ENCODE assay signal across 17 cellular contexts in the genomic region with DNA sequence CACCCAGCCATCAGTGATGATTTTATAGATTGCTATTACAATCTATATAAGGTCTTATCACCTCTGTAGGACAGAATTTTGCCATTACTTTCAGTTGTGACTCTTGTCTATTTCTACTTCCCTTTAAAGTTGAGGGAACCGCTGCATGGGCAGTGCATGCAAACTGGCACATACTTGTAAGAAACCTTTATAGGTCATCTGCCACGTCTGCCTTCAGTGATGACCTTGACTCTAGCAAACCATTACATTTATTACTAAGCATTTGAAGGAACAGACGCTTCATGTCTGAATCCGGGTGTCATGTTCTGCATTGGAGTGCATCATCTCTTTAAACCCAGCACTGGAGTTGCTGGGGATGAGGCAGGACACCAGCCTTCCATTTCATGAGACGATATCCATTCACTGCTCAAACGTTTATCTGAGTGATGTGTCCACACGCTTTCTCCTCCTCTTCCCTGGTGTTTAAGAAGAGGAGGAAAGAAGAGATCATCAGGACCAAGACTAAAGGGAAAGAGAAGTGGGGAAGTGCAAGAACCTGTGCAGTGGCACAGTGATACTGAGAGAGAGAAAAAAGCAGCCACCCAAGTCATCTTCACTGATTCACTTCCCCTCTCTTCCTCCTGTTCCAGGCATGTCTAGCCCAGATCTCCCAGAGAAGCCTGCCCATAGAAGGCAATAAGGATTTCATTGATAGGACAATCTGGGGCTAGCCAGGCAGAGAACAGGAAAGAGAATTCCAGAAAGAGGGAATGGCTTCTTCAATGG. TPM values are rescaled to one million over a fixed set of nuclear protein-coding genes. Genes with fewer than 3 reads are reported as not detected.
DNase-seq lines count a peak whose midpoint lies in the region; ATAC-seq and TF ChIP-seq lines count a peak whose summit lies in the region.
"Had no signal": no experiment of that assay in that cellular context is flagged by ENCODE, and none has a peak within 500 bp of the region (broad histone marks: within the 10 kb centered on the region; RNA-seq: fewer than 3 reads in every experiment).

No MANE protein-coding gene starts in this region.

- peak; percentile 15 for ATAC-seq in activated B cell treated with CpG ODN at 0.5 μM for 24 hours (ENCODE audit: low read depth)
- no peak for ATAC-seq in effector memory CD8-positive, alpha-beta T cell (replicated peaks)
- peak; percentile 81 to 83 for ATAC-seq in stimulated activated naive B cell treated with anti-CD40 and anti-IgM and Interleukin-4, amounts not matched to agents 10 μg/mL and 1 μg/mL and 100 μg/mL, for 72 hours (replicated peaks)
- ATAC-seq in HG03045 (IDR thresholded peaks at IDR 0.05; ENCODE audit: unreplicated experiment) = no peak
- no peak for ATAC-seq in HG02678 (IDR thresholded peaks at IDR 0.05; ENCODE audit: unreplicated experiment)

- peak overlapping the region; percentile 30 for H3K27ac Mint-ChIP-seq in activated T-cell treated with anti-CD3 and anti-CD28 coated beads, Interleukin-2, amount 50 U/mL, for 24 hours
- peak overlapping the region; percentile 3 for H3K27ac Mint-ChIP-seq in activated B cell treated with CpG ODN at 0.5 μM for 24 hours
- H3K27ac Mint-ChIP-seq in effector memory CD8-positive, alpha-beta T cell = peak overlapping the region; percentile 44 to 99
- H3K27ac Mint-ChIP-seq in stimulated activated naive B cell treated with anti-CD40 and anti-IgM and Interleukin-4, amounts not matched to agents 10 μg/mL and 1 μg/mL and 100 μg/mL, for 72 hours = peak overlapping the region; percentile 79

- peaks cover 42% of the 10 kb centered on the region for H3K36me3 Mint-ChIP-seq in activated T-cell treated with anti-CD3 and anti-CD28 coated beads, Interleukin-2, amount 50 U/mL, for 24 hours (ENCODE audit: low read depth)
- peaks cover 28% of the 10 kb centered on the region for H3K36me3 Mint-ChIP-seq in activated B cell treated with CpG ODN at 0.5 μM for 24 hours (ENCODE audit: low read depth)
- peaks cover 37% of the 10 kb centered on the region for H3K36me3 Mint-ChIP-seq in effector memory CD8-positive, alpha-beta T cell (ENCODE audit: insufficient read depth)
- H3K36me3 Mint-ChIP-seq in stimulated activated naive B cell treated with anti-CD40 and anti-IgM and Interleukin-4, amounts not matched to agents 10 μg/mL and 1 μg/mL and 100 μg/mL, for 72 hours = peaks cover 22 to 30% of the 10 kb centered on the region in 2 donors

- CTCF ChIA-PET in activated B cell treated with CpG ODN at 0.5 μM for 24 hours (lab: Charles Lee) = no interaction called here

- H3K9me3 Mint-ChIP-seq in activated T-cell treated with anti-CD3 and anti-CD28 coated beads, Interleukin-2, amount 50 U/mL, for 24 hours = no peaks in the 10 kb centered on the region
- H3K9me3 Mint-ChIP-seq in activated B cell treated with CpG ODN at 0.5 μM for 24 hours = no peaks in the 10 kb centered on the region
- H3K9me3 Mint-ChIP-seq in effector memory CD8-positive, alpha-beta T cell = no peaks in the 10 kb centered on the region
- H3K9me3 Mint-ChIP-seq in stimulated activated naive B cell treated with anti-CD40 and anti-IgM and Interleukin-4, amounts not matched to agents 10 μg/mL and 1 μg/mL and 100 μg/mL, for 72 hours = no peaks in the 10 kb centered on the region

- H3K27me3 Mint-ChIP-seq in activated T-cell treated with anti-CD3 and anti-CD28 coated beads, Interleukin-2, amount 50 U/mL, for 24 hours = no peaks in the 10 kb centered on the region
- H3K27me3 Mint-ChIP-seq in activated B cell treated with CpG ODN at 0.5 μM for 24 hours = no peaks in the 10 kb centered on the region
- no peaks in the 10 kb centered on the region for H3K27me3 Mint-ChIP-seq in effector memory CD8-positive, alpha-beta T cell
- no peaks in the 10 kb centered on the region for H3K27me3 Mint-ChIP-seq in stimulated activated naive B cell treated with anti-CD40 and anti-IgM and Interleukin-4, amounts not matched to agents 10 μg/mL and 1 μg/mL and 100 μg/mL, for 72 hours

- no peak for DNase-seq in activated T-cell treated with anti-CD3 and anti-CD28 coated beads, Interleukin-2, amount 50 U/mL, for 24 hours
- no peak for DNase-seq in activated T-cell treated with anti-CD3 and anti-CD28 coated beads, Interleukin-2, amount 50 U/mL, for 48 hours
- DNase-seq in activated B cell treated with CpG ODN at 0.5 μM for 24 hours (no peak), NOMO-1 treated with dmso at 0.1 percent for 144 hours (lab: John Stamatoyannopoulos, UW; ENCODE audit: unreplicated experiment) (no peak)
- no peak for DNase-seq in effector memory CD8-positive, alpha-beta T cell
- DNase-seq in stimulated activated naive B cell treated with anti-CD40 and anti-IgM and Interleukin-4, amounts not matched to agents 10 μg/mL and 1 μg/mL and 100 μg/mL, for 72 hours = no peak
- DNase-seq: DMS79 treated with DMSO at 0.1 percent for 48 hours, HCEC 1CT, KG1, NCI-H1048, NCI-H1694, NCI-H510A treated with DMSO at 0.1 percent for 48 hours, NCI-H82, Peyer's patch, Right ventricle myocardium superior had no signal

- POLR2A ChIA-PET in activated B cell treated with CpG ODN at 0.5 μM for 24 hours (lab: Charles Lee) = no interaction called here

- H3K4me3 Mint-ChIP-seq in activated T-cell treated with anti-CD3 and anti-CD28 coated beads, Interleukin-2, amount 50 U/mL, for 24 hours = no peak overlapping the region
- no peak overlapping the region for H3K4me3 Mint-ChIP-seq in activated B cell treated with CpG ODN at 0.5 μM for 24 hours
- H3K4me3 Mint-ChIP-seq in effector memory CD8-positive, alpha-beta T cell = no peak overlapping the region
- H3K4me3 Mint-ChIP-seq in stimulated activated naive B cell treated with anti-CD40 and anti-IgM and Interleukin-4, amounts not matched to agents 10 μg/mL and 1 μg/mL and 100 μg/mL, for 72 hours = peak overlapping the region in 1 of 2 donors; percentile 14

- H3K4me1 Mint-ChIP-seq in activated T-cell treated with anti-CD3 and anti-CD28 coated beads, Interleukin-2, amount 50 U/mL, for 24 hours (ENCODE audit: low read depth) = peaks cover 33% of the 10 kb centered on the region
- peaks cover 44% of the 10 kb centered on the region for H3K4me1 Mint-ChIP-seq in activated B cell treated with CpG ODN at 0.5 μM for 24 hours
- peaks cover 7 to 27% of the 10 kb centered on the region in 2 donors for H3K4me1 Mint-ChIP-seq in effector memory CD8-positive, alpha-beta T cell (ENCODE audit: low read depth in 2 of 2)
- peaks cover 23 to 25% of the 10 kb centered on the region in 2 donors for H3K4me1 Mint-ChIP-seq in stimulated activated naive B cell treated with anti-CD40 and anti-IgM and Interleukin-4, amounts not matched to agents 10 μg/mL and 1 μg/mL and 100 μg/mL, for 72 hours

- intact Hi-C loops in activated B cell treated with CpG ODN at 0.5 μM for 24 hours (cut with micrococcal nuclease) = loop anchor here (2.0 kb wide), 1 partner anchor 36 kb away; no protein-coding TSS in a partner anchor

- no peak for TF ChIP-seq CTCF in activated B cell treated with CpG ODN at 0.5 μM for 24 hours (IDR thresholded peaks at IDR 0.05)

RNA-seq across cellular contexts. Expression of a gene that starts 14.1 kb away (rescaled TPM):
- total RNA-seq in activated B cell treated with CpG ODN at 0.5 μM for 24 hours = 5.5 and 6.4 TPM in 2 replicates

RNA-seq across cellular contexts. Expression of a gene that starts 57.9 kb away (rescaled TPM):
- 40.2 and 42.3 TPM in 2 replicates for total RNA-seq in activated B cell treated with CpG ODN at 0.5 μM for 24 hours

Comparison
In these comparisons a context has a peak if more than half of its experiments do, and no peak if none do; other contexts are left out.
1. H3K27ac Mint-ChIP-seq: peak in every context shown above with its lines; median percentile 79 in stimulated activated naive B cell treated with anti-CD40 and anti-IgM and Interleukin-4, amounts not matched to agents 10 μg/mL and 1 μg/mL and 100 μg/mL, for 72 hours; 72 in effector memory CD8-positive, alpha-beta T cell; 30 in activated T-cell treated with anti-CD3 and anti-CD28 coated beads, Interleukin-2, amount 50 U/mL, for 24 hours; 3 in activated B cell treated with CpG ODN at 0.5 μM for 24 hours.
2. ATAC-seq: peak in activated B cell treated with CpG ODN at 0.5 μM for 24 hours (single experiment) and stimulated activated naive B cell treated with anti-CD40 and anti-IgM and Interleukin-4, amounts not matched to agents 10 μg/mL and 1 μg/mL and 100 μg/mL, for 72 hours (2 of 2); none in effector memory CD8-positive, alpha-beta T cell (single experiment), HG03045 (single experiment) and HG02678 (single experiment).